Comparison of ENCODE assay signal across 2 cellular contexts in the genomic region with DNA sequence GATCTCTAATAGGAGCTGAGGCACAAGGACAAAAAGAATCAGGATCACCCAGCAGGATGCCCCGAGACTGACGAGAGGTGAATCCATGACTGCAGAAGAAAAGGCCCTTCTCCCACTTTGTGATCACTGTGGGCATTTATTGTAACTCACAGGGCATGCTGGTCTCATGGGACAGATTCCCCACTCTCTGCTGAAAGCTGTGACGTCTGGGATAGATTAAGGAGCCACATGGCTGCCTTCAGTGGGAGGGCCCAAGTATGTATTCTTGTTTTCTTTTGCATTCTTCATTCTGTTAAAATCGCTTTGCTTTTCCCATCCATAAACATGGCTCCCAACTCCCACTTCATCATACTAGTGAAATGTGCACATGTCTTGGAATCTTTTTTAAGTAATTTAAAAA.
TF ChIP-seq lines count a peak whose summit lies in the region.

No MANE protein-coding gene starts in this region.

TF ChIP-seq in GM23338, 12 proteins besides CTCF, POLR2A, EP300 and RAD21:
- TF ChIP-seq EZH2 (IDR thresholded peaks at IDR 0.05; ENCODE audit: low read depth, unreplicated experiment) (no peak), POLR2AphosphoS5 (IDR thresholded peaks at IDR 0.05; ENCODE audit: low read depth) (no peak), ZNF114 (CRISPR knock-in tag; IDR thresholded peaks at IDR 0.05) (no peak), CREB1 (CRISPR knock-in tag; IDR thresholded peaks at IDR 0.05; ENCODE audit: low read depth) (no peak), EZH2phosphoT487 (IDR thresholded peaks at IDR 0.05; ENCODE audit: unreplicated experiment) (no peak), REST (IDR thresholded peaks at IDR 0.05; ENCODE audit: unreplicated experiment) (no peak), ZNF331 (CRISPR knock-in tag; IDR thresholded peaks at IDR 0.05; ENCODE audit: low read depth) (no peak), STAT1 (IDR thresholded peaks at IDR 0.05; ENCODE audit: unreplicated experiment) (no peak), ZNF462 (CRISPR knock-in tag; IDR thresholded peaks at IDR 0.05) (no peak), JUNB (IDR thresholded peaks at IDR 0.05; ENCODE audit: unreplicated experiment) (no peak), NANOG (IDR thresholded peaks at IDR 0.05; ENCODE audit: borderline replicate concordance) (no peak)

TF ChIP-seq in H1, 55 proteins besides CTCF, POLR2A, EP300 and RAD21:
- TF ChIP-seq MAX (IDR thresholded peaks at IDR 0.05) (no peak), EGR1 (IDR thresholded peaks at IDR 0.05; ENCODE audit: borderline replicate concordance, low read depth, low read length) (no peak), CHD1 (IDR thresholded peaks at IDR 0.05; ENCODE audit: low read depth, low read length) (no peak), CBX8 (IDR thresholded peaks at IDR 0.05; ENCODE audit: borderline replicate concordance, low read depth, low read length) (no peak), BCL11A (IDR thresholded peaks at IDR 0.05; ENCODE audit: low read depth in 2 of 2, low read length in 2 of 2) (no peak)
